ENCODE assay signal across 29 cellular contexts in genomic region chr20:38499366-38499765, GRCh38.
"Had no signal": no experiment of that assay in that cellular context is flagged by ENCODE, and none has a peak within 500 bp of the region (broad histone marks: within the 10 kb centered on the region; RNA-seq: fewer than 3 reads in every experiment).

No MANE protein-coding gene starts in this region.

- ATAC-seq: activated CD4-positive, CD25-positive, alpha-beta regulatory T cell treated with anti-CD3 and anti-CD28 coated beads, Interleukin-2, amount 50 U/mL, for 24 hours; activated CD8-positive, alpha-beta T cell treated with anti-CD3 and anti-CD28 coated beads for 36 hours; activated T-cell treated with anti-CD3 and anti-CD28 coated beads, Interleukin-2, amount 50 U/mL, for 72 hours; Panc1 had no signal

- H3K9me3 ChIP-seq: adrenal gland had no signal

- H3K4me1 ChIP-seq: adrenal gland had no signal

- H3K27ac ChIP-seq: adrenal gland, KMS-11 had no signal

- H3K27ac Mint-ChIP-seq: activated CD8-positive, alpha-beta T cell treated with anti-CD3 and anti-CD28 coated beads for 36 hours; activated naive CD4-positive, alpha-beta T cell treated with anti-CD3 and anti-CD28 coated beads, Interleukin-2, amount 10 ng/mL, durations not matched to agents 7 days and 5 days; activated naive CD8-positive, alpha-beta T cell treated with anti-CD3 and anti-CD28 coated beads, Interleukin-2, amount 10 ng/mL, durations not matched to agents 7 days and 5 days; activated T-cell treated with anti-CD3 and anti-CD28 coated beads, Interleukin-2, amount 50 U/mL, for 72 hours; activated T-helper 2 cell treated with anti-CD3 and anti-CD28 coated beads, Interferon-gamma antibody, Interleukin-2, Interleukin-4, amounts not matched to agents 10 μg/mL and 5 μg/mL and 100 μg/mL, durations not matched to agents 14 hours and 24 hours and 36 hours; T-helper 1 cell treated with Interleukin-12 subunit alpha and Interleukin-12 subunit beta and Interleukin-4 antibody, amounts not matched to agents 30 μg/mL and 1 μg/mL, for 36 hours had no signal

- H3K4me2 ChIP-seq: KMS-11 had no signal

- H3K4me1 Mint-ChIP-seq: activated naive CD4-positive, alpha-beta T cell treated with anti-CD3 and anti-CD28 coated beads, Interleukin-2, amount 10 ng/mL, durations not matched to agents 7 days and 5 days; activated naive CD8-positive, alpha-beta T cell treated with anti-CD3 and anti-CD28 coated beads, Interleukin-2, amount 10 ng/mL, durations not matched to agents 7 days and 5 days had no signal

- H3K9ac ChIP-seq: KMS-11 had no signal

- H3K4me3 ChIP-seq: adrenal gland had no signal

- H3K27me3 ChIP-seq: adrenal gland had no signal

- DNase-seq: activated CD4-positive, alpha-beta T cell treated with anti-CD3 and anti-CD28 coated beads for 4 hours; activated CD8-positive, alpha-beta memory T cell treated with anti-CD3 and anti-CD28 coated beads, Interleukin-2, amount 50 U/mL, for 4 hours; activated CD8-positive, alpha-beta T cell treated with anti-CD3 and anti-CD28 coated beads for 36 hours; activated gamma-delta T cell treated with Interleukin-2 at 50 U/mL for 16 hours; activated naive CD4-positive, alpha-beta T cell treated with anti-CD3 and anti-CD28 coated beads, Interleukin-2, amount 10 ng/mL, durations not matched to agents 7 days and 5 days; activated naive CD8-positive, alpha-beta T cell treated with anti-CD3 and anti-CD28 coated beads, Interleukin-2, amount 10 ng/mL, durations not matched to agents 7 days and 5 days; activated T-cell treated with anti-CD3 and anti-CD28 coated beads, Interleukin-2, amount 50 U/mL, for 72 hours; adrenal gland; anterior cingulate cortex; cerebellar nuclear complex; MM.1S; NCI-H1048; NCI-H1417 treated with DMSO at 0.1 percent for 48 hours; NCI-H1694; NCI-H2029; NCI-H2107; NCI-H2171 treated with DMSO at 0.1 percent for 48 hours; NCI-H226; NCI-H526; NCI-H774; NK-92 treated with Interleukin-12 subunit alpha and Interleukin-12 subunit beta, amount 100 ng/mL, for 24 hours; OCI-M1; RPMI8226; SHP77 treated with DMSO at 0.1 percent for 48 hours had no signal

- H3K4me3 Mint-ChIP-seq: activated CD8-positive, alpha-beta T cell treated with anti-CD3 and anti-CD28 coated beads for 36 hours; activated naive CD4-positive, alpha-beta T cell treated with anti-CD3 and anti-CD28 coated beads, Interleukin-2, amount 10 ng/mL, durations not matched to agents 7 days and 5 days; activated naive CD8-positive, alpha-beta T cell treated with anti-CD3 and anti-CD28 coated beads, Interleukin-2, amount 10 ng/mL, durations not matched to agents 7 days and 5 days; activated T-cell treated with anti-CD3 and anti-CD28 coated beads, Interleukin-2, amount 50 U/mL, for 72 hours; T-helper 1 cell treated with Interleukin-12 subunit alpha and Interleukin-12 subunit beta and Interleukin-4 antibody, amounts not matched to agents 30 μg/mL and 1 μg/mL, for 36 hours had no signal
